ENCODE assay signal across 25 cellular contexts in genomic region chr11:86795962-86796361, GRCh38. TPM values are rescaled to one million over a fixed set of nuclear protein-coding genes. Genes with fewer than 3 reads are reported as not detected.
DNase-seq lines count a peak whose midpoint lies in the region; ATAC-seq, FAIRE-seq and TF ChIP-seq lines count a peak whose summit lies in the region.
"Had no signal": no experiment of that assay in that cellular context is flagged by ENCODE, and none has a peak within 500 bp of the region (broad histone marks: within the 10 kb centered on the region; RNA-seq: fewer than 3 reads in every experiment).

No MANE protein-coding gene starts in this region.

- TF ChIP-seq CTCF in RWPE2 (IDR thresholded peaks at IDR 0.05; ENCODE audit: poor library complexity, severe bottlenecking) (no peak), mucosa of descending colon (IDR thresholded peaks at IDR 0.05) (no peak), Peyer's patch (IDR thresholded peaks at IDR 0.05) (no peak)

- H3K4me3 ChIP-seq in RWPE2 (ENCODE audit: severe bottlenecking) (no peak overlapping the region), mucosa of descending colon (no peak overlapping the region), Peyer's patch (no peak overlapping the region)

- FAIRE-seq in GM12891 (lab: Jason Lieb, UNC) = no peak
- FAIRE-seq: H1 had no signal

- H3K36me3 ChIP-seq in RWPE2 (ENCODE audit: low read depth) (no peaks in the 10 kb centered on the region), mucosa of descending colon (ENCODE audit: low read depth) (no peaks in the 10 kb centered on the region), Peyer's patch (no peaks in the 10 kb centered on the region)

- no peak for TF ChIP-seq POLR2A in Peyer's patch (IDR thresholded peaks at IDR 0.05)
- no peak for TF ChIP-seq POLR2A in GM12891 (IDR thresholded peaks at IDR 0.05; ENCODE audit: low read depth, low read length)

- intact Hi-C loops in mucosa of descending colon (cut with DNase I, micrococcal nuclease) = no loop called here

- peak; percentile 37; the same call in 2 of the 3 replicates for ATAC-seq in RWPE2 (ENCODE audit: low read depth)
- ATAC-seq in mucosa of descending colon = peak; percentile 59
- no peak for ATAC-seq in activated naive CD4-positive, alpha-beta T cell treated with anti-CD3 and anti-CD28 coated beads, Interleukin-2, amount 50 U/mL, for 72 hours
- ATAC-seq: left ventricle myocardium superior had no signal

- H3K27me3 ChIP-seq in RWPE2 (ENCODE audit: insufficient read depth, poor library complexity, severe bottlenecking) = no peaks in the 10 kb centered on the region
- no peaks in the 10 kb centered on the region for H3K27me3 ChIP-seq in Peyer's patch

- H3K4me1 ChIP-seq in RWPE2 (ENCODE audit: insufficient read depth, poor library complexity, severe bottlenecking) (peaks cover 19% of the 10 kb centered on the region), mucosa of descending colon (ENCODE audit: low read depth) (no peaks in the 10 kb centered on the region), Peyer's patch (peaks cover 0 to 3% (median 1%) of the 10 kb centered on the region in 4 donors)

- no peaks in the 10 kb centered on the region for H3K9me3 Mint-ChIP-seq in activated naive CD4-positive, alpha-beta T cell treated with anti-CD3 and anti-CD28 coated beads, Interleukin-2, amount 50 U/mL, for 72 hours
- H3K9me3 Mint-ChIP-seq: activated naive CD4-positive, alpha-beta T cell treated with anti-CD3 and anti-CD28 coated beads, Interleukin-2, amount 50 U/mL, for 24 hours; CD4-positive, alpha-beta T cell; nephron had no signal

- DNase-seq in EH (ENCODE audit: low read depth) = peak; percentile 59
- DNase-seq in RWPE2 (ENCODE audit: low spot score) = no peak
- peak; percentile 93 for DNase-seq in dermis blood vessel endothelial cell
- DNase-seq in mucosa of descending colon = no peak
- no peak for DNase-seq in activated naive CD4-positive, alpha-beta T cell treated with anti-CD3 and anti-CD28 coated beads, Interleukin-2, amount 50 U/mL, for 72 hours (ENCODE audit: low spot score in 2 of 2)
- no peak for DNase-seq in activated CD4-positive, alpha-beta T cell treated with anti-CD3 and anti-CD28 coated beads, Interleukin-2, amount 50 U/mL, for 1 hour
- DNase-seq in Peyer's patch = no peak
- no peak for DNase-seq in GM12891 (ENCODE audit: insufficient read length, low spot score)
- DNase-seq: activated CD4-positive, alpha-beta T cell treated with anti-CD3 and anti-CD28 coated beads, Interleukin-2, amount 50 U/mL, for 4 hours; aorta; CD4-positive, alpha-beta T cell; DMS153; GDM1; hypothalamus; left ventricle myocardium superior; MM.1S; NCI-H1417 treated with DMSO at 0.1 percent for 48 hours; NCI-H510A treated with DMSO at 0.1 percent for 48 hours; RPMI8226; stimulated activated CD4-positive, alpha-beta T cell treated with anti-CD3 and anti-CD28 coated beads, Interleukin-1b, Interleukin-23, amount 100 ng/mL, for 48 hours; T-helper 9 cell had no signal

- peak overlapping the region; percentile 37 for H3K27ac ChIP-seq in RWPE2 (ENCODE audit: poor library complexity, severe bottlenecking)
- H3K27ac ChIP-seq in Peyer's patch = no peak overlapping the region
- H3K27ac ChIP-seq: parathyroid adenoma had no signal

- no peaks in the 10 kb centered on the region for H3K9me3 ChIP-seq in RWPE2 (ENCODE audit: severe bottlenecking)
- H3K9me3 ChIP-seq in mucosa of descending colon = no peaks in the 10 kb centered on the region
- H3K9me3 ChIP-seq in Peyer's patch = no peaks in the 10 kb centered on the region

- no peak overlapping the region for H3K27ac Mint-ChIP-seq in activated naive CD4-positive, alpha-beta T cell treated with anti-CD3 and anti-CD28 coated beads, Interleukin-2, amount 50 U/mL, for 72 hours
- H3K27ac Mint-ChIP-seq: activated naive CD4-positive, alpha-beta T cell treated with anti-CD3 and anti-CD28 coated beads, Interleukin-2, amount 50 U/mL, for 24 hours; CD4-positive, alpha-beta T cell; nephron had no signal

- no peaks in the 10 kb centered on the region for H3K36me3 Mint-ChIP-seq in activated naive CD4-positive, alpha-beta T cell treated with anti-CD3 and anti-CD28 coated beads, Interleukin-2, amount 50 U/mL, for 72 hours
- H3K36me3 Mint-ChIP-seq: activated naive CD4-positive, alpha-beta T cell treated with anti-CD3 and anti-CD28 coated beads, Interleukin-2, amount 50 U/mL, for 24 hours had no signal

TF ChIP-seq in GM12891, 5 proteins besides CTCF, POLR2A, EP300 and RAD21:
- no peak for TF ChIP-seq POU2F2 (IDR thresholded peaks at IDR 0.05; ENCODE audit: low read depth, low read length)
- no peak for TF ChIP-seq POLR2AphosphoS5 (IDR thresholded peaks at IDR 0.05; ENCODE audit: low read depth, low read length)
- no peak for TF ChIP-seq PAX5 (IDR thresholded peaks at IDR 0.05; ENCODE audit: insufficient read depth, low read length, severe bottlenecking)
- TF ChIP-seq TAF1 (IDR thresholded peaks at IDR 0.05; ENCODE audit: low read depth, low read length) = no peak
- no peak for TF ChIP-seq SPI1 (IDR thresholded peaks at IDR 0.05; ENCODE audit: low read depth, low read length)

RNA-seq across cellular contexts. Expression of gene PRSS23, which starts 4.4 kb away (rescaled TPM):
- 79.1 and 236 TPM in 2 replicates for total RNA-seq in dermis blood vessel endothelial cell
- total RNA-seq in mucosa of descending colon = 100 to 1,000 TPM in 2 of 3 donors, 10 to 100 TPM in 1; 75.0 to 128 (median 122) TPM
- 1 to 10 TPM; 1.6 to 2.0 TPM for total RNA-seq in activated naive CD4-positive, alpha-beta T cell treated with anti-CD3 and anti-CD28 coated beads, Interleukin-2, amount 50 U/mL, for 72 hours
- total RNA-seq in Peyer's patch = 10 to 100 TPM in 1 of 4 donors, 1 to 10 TPM in 3; 4.6 to 12.0 (median 8.5) TPM
- polyA plus RNA-seq in GM12891 (2012; ENCODE audit: low read depth, missing spikeins) = not detected

Comparison
In these comparisons a context has a peak if more than half of its experiments do, and no peak if none do; other contexts are left out.
1. DNase-seq: peak in EH (single experiment) and dermis blood vessel endothelial cell (single experiment); none in RWPE2 (single experiment), mucosa of descending colon (0 of 3), activated naive CD4-positive, alpha-beta T cell treated with anti-CD3 and anti-CD28 coated beads, Interleukin-2, amount 50 U/mL, for 72 hours (0 of 2), activated CD4-positive, alpha-beta T cell treated with anti-CD3 and anti-CD28 coated beads, Interleukin-2, amount 50 U/mL, for 1 hour (single experiment), Peyer's patch (0 of 3) and GM12891 (single experiment).
2. ATAC-seq: peak in RWPE2 (single experiment) and mucosa of descending colon (single experiment); none in activated naive CD4-positive, alpha-beta T cell treated with anti-CD3 and anti-CD28 coated beads, Interleukin-2, amount 50 U/mL, for 72 hours (0 of 2).